In the genomic region with DNA sequence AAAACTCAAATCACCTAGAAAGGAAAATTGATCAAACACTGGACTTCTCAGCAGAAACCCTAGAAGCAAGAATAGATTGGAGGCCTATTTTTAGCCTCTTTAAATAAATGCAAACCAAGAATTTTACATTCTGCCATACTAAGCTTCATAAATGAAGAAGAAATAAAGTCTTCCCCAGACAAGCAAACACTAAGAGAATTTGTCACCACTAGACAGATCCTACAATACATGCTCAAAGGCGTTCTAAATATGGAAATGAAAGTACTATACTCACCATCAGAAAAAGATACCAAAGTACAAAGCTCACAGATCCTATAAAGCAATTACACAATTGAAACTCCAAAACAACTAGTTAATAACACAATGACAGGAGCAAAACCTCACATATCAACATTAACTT, we compare ENCODE assay signal across 24 cellular contexts.
"Had no signal": no experiment of that assay in that cellular context is flagged by ENCODE, and none has a peak within 500 bp of the region (broad histone marks: within the 10 kb centered on the region; RNA-seq: fewer than 3 reads in every experiment).

No MANE protein-coding gene starts in this region.

- H3K27me3 ChIP-seq: esophagus squamous epithelium, gastrocnemius medialis, left lung had no signal

- H3K27ac ChIP-seq: epithelial cell of prostate, esophagus squamous epithelium, gastrocnemius medialis, heart right ventricle, left lung, lower lobe of right lung had no signal

- H3K4me3 ChIP-seq: esophagus squamous epithelium, gastrocnemius medialis, heart right ventricle, left lung, lower lobe of right lung, mucosa of descending colon had no signal

- H3K36me3 Mint-ChIP-seq: mesothelial cell of epicardium; naive B cell; naive thymus-derived CD8-positive, alpha-beta T cell had no signal

- H3K4me1 ChIP-seq: esophagus squamous epithelium, gastrocnemius medialis, heart right ventricle, left lung, lower lobe of right lung had no signal

- H3K4me3 Mint-ChIP-seq: dendritic cell treated with granulocyte-macrophage colony-stimulating factor and Interleukin-4, amounts not matched to agents 40 ng/mL and 50 ng/mL, for 4 days; effector memory CD8-positive, alpha-beta T cell; endodermal cell; mesothelial cell of epicardium; naive B cell; naive thymus-derived CD8-positive, alpha-beta T cell had no signal

- H3K9me3 Mint-ChIP-seq: dendritic cell treated with granulocyte-macrophage colony-stimulating factor and Interleukin-4, amounts not matched to agents 40 ng/mL and 50 ng/mL, for 4 days; endodermal cell had no signal

- DNase-seq: cortex of kidney; effector CD8-positive, alpha-beta T cell; effector memory CD8-positive, alpha-beta T cell; endodermal cell; erythroblast; esophagus squamous epithelium; foreskin fibroblast; foreskin melanocyte; gastrocnemius medialis; glutamatergic neuron; head of caudate nucleus; heart right ventricle; hippocampal formation; left cardiac atrium; left lung; left ventricle myocardium superior; lower lobe of right lung; mesenchymal stem cell; mucosa of descending colon; naive B cell; naive thymus-derived CD8-positive, alpha-beta T cell had no signal

- H3K27ac Mint-ChIP-seq: dendritic cell treated with granulocyte-macrophage colony-stimulating factor and Interleukin-4, amounts not matched to agents 40 ng/mL and 50 ng/mL, for 4 days; effector memory CD8-positive, alpha-beta T cell; endodermal cell; mesothelial cell of epicardium; naive B cell; naive thymus-derived CD8-positive, alpha-beta T cell had no signal

- H3K27me3 Mint-ChIP-seq: effector memory CD8-positive, alpha-beta T cell; naive B cell had no signal

- H3K9me3 ChIP-seq: gastrocnemius medialis, left lung, lower lobe of right lung, mucosa of descending colon had no signal

- H3K4me1 Mint-ChIP-seq: endodermal cell, mesothelial cell of epicardium had no signal

- H3K36me3 ChIP-seq: esophagus squamous epithelium, gastrocnemius medialis, heart right ventricle, left lung, lower lobe of right lung had no signal
